In genomic region chr15:70493787-70494514, GRCh38 we compare ENCODE assay signal across 10 cellular contexts.
A peak's percentile ranks its signal among the peaks of the same experiment; 100 is the strongest.
DNase-seq lines count a peak whose midpoint lies in the region; ATAC-seq and TF ChIP-seq lines count a peak whose summit lies in the region.
"Had no signal": no experiment of that assay in that cellular context is flagged by ENCODE, and none has a peak within 500 bp of the region (broad histone marks: within the 10 kb centered on the region; RNA-seq: fewer than 3 reads in every experiment).

No MANE protein-coding gene starts in this region.

- peaks cover 0 to 20% (median under 1%) of the 10 kb centered on the region in 5 donors for H3K27me3 Mint-ChIP-seq in naive thymus-derived CD4-positive, alpha-beta T cell

- intact Hi-C loops in naive thymus-derived CD4-positive, alpha-beta T cell (cut with micrococcal nuclease), result loop anchor here (2.0 to 5.0 kb wide), 7 partner anchors 19 to 1025 kb away; no protein-coding TSS in a partner anchor

- ATAC-seq in naive thymus-derived CD4-positive, alpha-beta T cell, result no peak
- no peak for ATAC-seq in GM18519 (IDR thresholded peaks at IDR 0.05; ENCODE audit: low FRiP score, unreplicated experiment)

- H3K4me1 ChIP-seq in KMS-11 (ENCODE audit: low read depth, poor library complexity, severe bottlenecking), result peaks cover 85% of the 10 kb centered on the region
- peaks cover 43 to 52% of the 10 kb centered on the region in 2 donors for H3K4me1 ChIP-seq in naive thymus-derived CD4-positive, alpha-beta T cell (ENCODE audit: control insufficient read depth in 2 of 2, insufficient read depth in 2 of 2, low read length in 2 of 2)
- H3K4me1 ChIP-seq in HAP-1, result peaks cover 18% of the 10 kb centered on the region

- no peak overlapping the region for H3K4me3 ChIP-seq in KMS-11 (IDR thresholded peaks at IDR 0.05; ENCODE audit: insufficient read depth, low read depth, low read length)
- no peak overlapping the region for H3K4me3 ChIP-seq in astrocyte of the spinal cord (ENCODE audit: low read depth, low read length)
- H3K4me3 ChIP-seq in naive thymus-derived CD4-positive, alpha-beta T cell (ENCODE audit: low read length), result no peak overlapping the region
- H3K4me3 ChIP-seq in HAP-1, result no peak overlapping the region
- H3K4me3 ChIP-seq: transverse colon had no signal

- H3K27me3 ChIP-seq in KMS-11 (ENCODE audit: insufficient read depth, low read depth), result no peaks in the 10 kb centered on the region
- H3K27me3 ChIP-seq in naive thymus-derived CD4-positive, alpha-beta T cell (ENCODE audit: control insufficient read depth in 2 of 2, insufficient read depth in 2 of 2, low read length in 2 of 2), result no peaks in the 10 kb centered on the region
- H3K27me3 ChIP-seq in HAP-1 (ENCODE audit: low read depth), result peaks cover 3% of the 10 kb centered on the region
- H3K27me3 ChIP-seq: transverse colon had no signal

- peaks cover 63 to 86% (median 75%) of the 10 kb centered on the region in 7 donors for H3K4me1 Mint-ChIP-seq in naive thymus-derived CD4-positive, alpha-beta T cell

- no peak overlapping the region for H2AFZ ChIP-seq in KMS-11 (ENCODE audit: low read depth)

- H3K4me2 ChIP-seq in KMS-11, result peak overlapping the region; percentile 96

- no peaks in the 10 kb centered on the region for H4K20me1 ChIP-seq in KMS-11 (ENCODE audit: insufficient read depth)

- CTCF ChIA-PET in naive thymus-derived CD4-positive, alpha-beta T cell (lab: Charles Lee), result no interaction called here

- DNase-seq in Daoy (ENCODE audit: low read depth) (peak; percentile 78), astrocyte of the spinal cord (ENCODE audit: low read depth, low spot score) (peak; percentile 35), RKO (ENCODE audit: low spot score) (no peak), HAP-1 (ENCODE audit: low spot score in 2 of 2) (no peak)
- no peak for DNase-seq in naive thymus-derived CD4-positive, alpha-beta T cell
- no peak for DNase-seq in stimulated activated CD4-positive, alpha-beta T cell treated with anti-CD3 and anti-CD28 coated beads, Interleukin-2, amount 100 ng/mL, for 48 hours
- DNase-seq: midbrain, transverse colon had no signal

- peak overlapping the region in 7 of 9 donors; percentile 1 to 95 (median 2) for H3K27ac Mint-ChIP-seq in naive thymus-derived CD4-positive, alpha-beta T cell

- H3K36me3 Mint-ChIP-seq in naive thymus-derived CD4-positive, alpha-beta T cell, result peaks cover 0 to 6% (median 0%) of the 10 kb centered on the region in 5 donors

- H3K27ac ChIP-seq in KMS-11, result peak overlapping the region; percentile 98
- no peak overlapping the region for H3K27ac ChIP-seq in naive thymus-derived CD4-positive, alpha-beta T cell (ENCODE audit: low read depth, low read length)

- no peaks in the 10 kb centered on the region for H3K9me3 ChIP-seq in naive thymus-derived CD4-positive, alpha-beta T cell (ENCODE audit: control insufficient read depth in 2 of 3, low read length in 3 of 3)
- no peaks in the 10 kb centered on the region for H3K9me3 ChIP-seq in HAP-1
- H3K9me3 ChIP-seq: transverse colon had no signal

- no peaks in the 10 kb centered on the region for H3K79me2 ChIP-seq in KMS-11 (ENCODE audit: insufficient read depth, low read depth)

- POLR2A ChIA-PET in naive thymus-derived CD4-positive, alpha-beta T cell (lab: Charles Lee), result interaction anchor here (0.6 to 4.3 kb wide), 5 partner anchors 11 to 396 kb away, joined by 3 to 39 read pairs (median 4); partner anchors contain the start of gene TLE3

- in situ Hi-C loops in astrocyte of the spinal cord (cut with HindIII; ENCODE audit: low sequenced_read_pairs) (no loop called here), HAP-1 (cut with MboI; ENCODE audit: low sequenced_read_pairs) (no loop called here)

- H3K4me3 Mint-ChIP-seq in naive thymus-derived CD4-positive, alpha-beta T cell, result peak overlapping the region in 2 of 10 donors; percentile 76 to 83

- H3K9me3 Mint-ChIP-seq in naive thymus-derived CD4-positive, alpha-beta T cell, result peaks cover 0 to 5% (median 0%) of the 10 kb centered on the region in 11 donors

- no peaks in the 10 kb centered on the region for H3K36me3 ChIP-seq in KMS-11 (ENCODE audit: insufficient read depth)
- H3K36me3 ChIP-seq in naive thymus-derived CD4-positive, alpha-beta T cell (ENCODE audit: control insufficient read depth in 2 of 3, insufficient read depth in 3 of 3, low read length in 3 of 3), result no peaks in the 10 kb centered on the region
- no peaks in the 10 kb centered on the region for H3K36me3 ChIP-seq in HAP-1 (replicated peaks)
- H3K36me3 ChIP-seq: transverse colon had no signal

- TF ChIP-seq CTCF in KMS-11 (conservative IDR thresholded peaks at IDR 0.05; ENCODE audit: low read depth, low read length), result no peak
- no peak for TF ChIP-seq CTCF in astrocyte of the spinal cord (IDR thresholded peaks at IDR 0.05; ENCODE audit: low read depth, low read length)

- H3K9ac ChIP-seq in KMS-11, result no peak overlapping the region

Comparison
In these comparisons a context has a peak if more than half of its experiments do, and no peak if none do; other contexts are left out.
1. DNase-seq: peak in Daoy (single experiment) and astrocyte of the spinal cord (single experiment); none in naive thymus-derived CD4-positive, alpha-beta T cell (0 of 9), RKO (single experiment), stimulated activated CD4-positive, alpha-beta T cell treated with anti-CD3 and anti-CD28 coated beads, Interleukin-2, amount 100 ng/mL, for 48 hours (0 of 2) and HAP-1 (0 of 2).